In genomic region chr1:9291914-9292360, GRCh38 we compare ENCODE assay signal across 8 cellular contexts. TPM values are rescaled to one million over a fixed set of nuclear protein-coding genes. Genes with fewer than 3 reads are reported as not detected.
A peak's percentile ranks its signal among the peaks of the same experiment; 100 is the strongest.
DNase-seq lines count a peak whose midpoint lies in the region; ATAC-seq and FAIRE-seq lines count a peak whose summit lies in the region.

No MANE protein-coding gene starts in this region.

- no peak for ATAC-seq in activated naive CD8-positive, alpha-beta T cell treated with anti-CD3 and anti-CD28 coated beads, Interleukin-2, amount 10 ng/mL, durations not matched to agents 7 days and 5 days (ENCODE audit: low read depth)
- ATAC-seq in GM21576 (IDR thresholded peaks at IDR 0.05; ENCODE audit: unreplicated experiment): no peak

- H3K36me3 ChIP-seq in small intestine (ENCODE audit: control insufficient read depth in 2 of 2, insufficient read depth in 2 of 2, low read length in 2 of 2): no peaks in the 10 kb centered on the region

- peaks cover 2% of the 10 kb centered on the region for H3K4me1 Mint-ChIP-seq in activated naive CD8-positive, alpha-beta T cell treated with anti-CD3 and anti-CD28 coated beads, Interleukin-2, amount 10 ng/mL, durations not matched to agents 7 days and 5 days

- no peak overlapping the region for H3K27ac Mint-ChIP-seq in activated naive CD8-positive, alpha-beta T cell treated with anti-CD3 and anti-CD28 coated beads, Interleukin-2, amount 10 ng/mL, durations not matched to agents 7 days and 5 days

- H3K27ac ChIP-seq in small intestine (ENCODE audit: low read depth in 1 of 2, low read length in 1 of 2): peak overlapping the region; percentile 69 to 83

- H3K4me3 Mint-ChIP-seq in activated naive CD8-positive, alpha-beta T cell treated with anti-CD3 and anti-CD28 coated beads, Interleukin-2, amount 10 ng/mL, durations not matched to agents 7 days and 5 days: peak overlapping the region; percentile 44

- DNase-seq in NCI-H1417 (lab: John Stamatoyannopoulos, UW): peak in 2 of 3 experiments; percentile 32 to 48
- DNase-seq in NCI-H1417 treated with DMSO at 0.1 percent for 48 hours (lab: John Stamatoyannopoulos, UW): no peak
- DNase-seq in activated naive CD8-positive, alpha-beta T cell treated with anti-CD3 and anti-CD28 coated beads, Interleukin-2, amount 10 ng/mL, durations not matched to agents 7 days and 5 days: no peak
- DNase-seq in small intestine: peak; percentile 89
- DNase-seq in GF-D8 (lab: John Stamatoyannopoulos, UW): no peak
- no peak for DNase-seq in SKM-1 treated with dmso at 0.1 percent for 144 hours (lab: John Stamatoyannopoulos, UW; ENCODE audit: unreplicated experiment)

- no peak for FAIRE-seq in small intestine (lab: Jason Lieb, UNC)

- no peaks in the 10 kb centered on the region for H3K27me3 ChIP-seq in small intestine (ENCODE audit: control insufficient read depth in 2 of 2, insufficient read depth in 2 of 2, low read length in 2 of 2)

- peaks cover 13% of the 10 kb centered on the region for H3K27me3 Mint-ChIP-seq in activated naive CD8-positive, alpha-beta T cell treated with anti-CD3 and anti-CD28 coated beads, Interleukin-2, amount 10 ng/mL, durations not matched to agents 7 days and 5 days

- WGBS in small intestine, 3 donors: 3 to 21% (median 19%) methylated on average over 13 of the region's 13 CpGs

- POLR2A ChIA-PET in activated naive CD8-positive, alpha-beta T cell treated with anti-CD3 and anti-CD28 coated beads, Interleukin-2, amount 10 ng/mL, durations not matched to agents 7 days and 5 days (lab: Charles Lee): interaction anchor here (0.9 kb wide), 1 partner anchor 9 kb away, joined by 3 read pairs; no protein-coding TSS in a partner anchor

- H3K9me3 Mint-ChIP-seq in activated naive CD8-positive, alpha-beta T cell treated with anti-CD3 and anti-CD28 coated beads, Interleukin-2, amount 10 ng/mL, durations not matched to agents 7 days and 5 days: peaks cover 3% of the 10 kb centered on the region

- no peaks in the 10 kb centered on the region for H3K9me3 ChIP-seq in small intestine (ENCODE audit: control insufficient read depth, low read depth)

- H3K4me3 ChIP-seq in iPS-11a (ENCODE audit: low read depth, low read length) (peak overlapping the region; percentile 39), small intestine (ENCODE audit: low read depth in 1 of 2, low read length in 2 of 2) (peak overlapping the region in 1 of 2 donors; percentile 97)

- no peaks in the 10 kb centered on the region for H3K36me3 Mint-ChIP-seq in activated naive CD8-positive, alpha-beta T cell treated with anti-CD3 and anti-CD28 coated beads, Interleukin-2, amount 10 ng/mL, durations not matched to agents 7 days and 5 days

- peaks cover 0 to 10% of the 10 kb centered on the region in 2 donors for H3K4me1 ChIP-seq in small intestine (ENCODE audit: control insufficient read depth in 2 of 2, insufficient read depth in 1 of 2, low read depth in 1 of 2, low read length in 1 of 2)

RNA-seq across cellular contexts. Expression of gene SPSB1, which starts 0.8 kb away (rescaled TPM):
- total RNA-seq in activated naive CD8-positive, alpha-beta T cell treated with anti-CD3 and anti-CD28 coated beads, Interleukin-2, amount 10 ng/mL, durations not matched to agents 7 days and 5 days: 1 to 10 TPM; 1.6 TPM
- polyA plus RNA-seq in small intestine: 10 to 100 TPM; 30.0 to 69.1 (median 35.3) TPM

RNA-seq across cellular contexts. Expression of gene H6PD, which starts 57.4 kb away (rescaled TPM):
- 10 to 100 TPM; 15.3 to 15.9 TPM for total RNA-seq in activated naive CD8-positive, alpha-beta T cell treated with anti-CD3 and anti-CD28 coated beads, Interleukin-2, amount 10 ng/mL, durations not matched to agents 7 days and 5 days
- 10 to 100 TPM in 1 of 3 donors, 1 to 10 TPM in 2; 2.7 to 25.8 (median 2.9) TPM for polyA plus RNA-seq in small intestine

Comparison
In these comparisons a context has a peak if more than half of its experiments do, and no peak if none do; other contexts are left out.
1. DNase-seq: peak in NCI-H1417 (2 of 3) and small intestine (single experiment); none in NCI-H1417 treated with DMSO at 0.1 percent for 48 hours (single experiment), activated naive CD8-positive, alpha-beta T cell treated with anti-CD3 and anti-CD28 coated beads, Interleukin-2, amount 10 ng/mL, durations not matched to agents 7 days and 5 days (single experiment), GF-D8 (single experiment) and SKM-1 treated with dmso at 0.1 percent for 144 hours (single experiment).